ENCODE assay signal across 8 cellular contexts in genomic region chr10:21494221-21495001, GRCh38. TPM values are rescaled to one million over a fixed set of nuclear protein-coding genes. Genes with fewer than 3 reads are reported as not detected.
DNase-seq lines count a peak whose midpoint lies in the region; ATAC-seq and TF ChIP-seq lines count a peak whose summit lies in the region.

No MANE protein-coding gene starts in this region.

- CTCF ChIA-PET in CD8-positive, alpha-beta memory T cell (lab: Charles Lee), result interaction anchor here (1.0 to 2.8 kb wide), 6 partner anchors 32 to 1054 kb away, joined by 3 to 19 read pairs (median 4); partner anchors contain the start of gene SKIDA1

- H3K9me3 ChIP-seq in CD8-positive, alpha-beta memory T cell (ENCODE audit: low read length), result no peaks in the 10 kb centered on the region
- H3K9me3 ChIP-seq in adrenal gland (replicated peaks in 1 of 3), result no peaks in the 10 kb centered on the region
- no peaks in the 10 kb centered on the region for H3K9me3 ChIP-seq in iPS-18a (ENCODE audit: control insufficient read depth, low read depth, low read length)
- H3K9me3 ChIP-seq in skeletal muscle tissue (ENCODE audit: control insufficient read depth in 3 of 3, low read length in 3 of 3), result no peaks in the 10 kb centered on the region

- H3K9ac ChIP-seq in iPS-18a (ENCODE audit: low read length), result peak overlapping the region; percentile 47
- H3K9ac ChIP-seq in skeletal muscle tissue (ENCODE audit: low read depth in 1 of 3, low read length in 3 of 3), result peak overlapping the region; percentile 63 to 74 (median 72)

- peaks cover 17 to 28% (median 25%) of the 10 kb centered on the region in 3 donors for H3K4me1 Mint-ChIP-seq in CD8-positive, alpha-beta memory T cell

- peak overlapping the region; percentile 80 to 92 (median 89) for H3K4me3 Mint-ChIP-seq in CD8-positive, alpha-beta memory T cell

- H3K4me1 ChIP-seq in CD8-positive, alpha-beta memory T cell (ENCODE audit: insufficient read depth, low read length), result peaks cover 21% of the 10 kb centered on the region
- H3K4me1 ChIP-seq in adrenal gland (replicated peaks in 1 of 2) (peaks cover 4 to 6% of the 10 kb centered on the region in 2 donors), iPS-18a (ENCODE audit: control insufficient read depth, low read depth, low read length) (peaks cover 21% of the 10 kb centered on the region), skeletal muscle tissue (ENCODE audit: control insufficient read depth in 3 of 3, insufficient read depth in 3 of 3, low read length in 3 of 3) (peaks cover 16 to 28% (median 19%) of the 10 kb centered on the region in 3 donors)

- H3K36me3 ChIP-seq in CD8-positive, alpha-beta memory T cell (ENCODE audit: insufficient read depth, low read length), result no peaks in the 10 kb centered on the region
- no peaks in the 10 kb centered on the region for H3K36me3 ChIP-seq in adrenal gland (replicated peaks in 1 of 2)
- no peaks in the 10 kb centered on the region for H3K36me3 ChIP-seq in iPS-18a (ENCODE audit: control insufficient read depth, low read depth, low read length)
- H3K36me3 ChIP-seq in skeletal muscle tissue (ENCODE audit: control insufficient read depth in 3 of 3, insufficient read depth in 3 of 3, low read length in 3 of 3), result no peaks in the 10 kb centered on the region

- no peak overlapping the region for H3K27ac ChIP-seq in CD8-positive, alpha-beta memory T cell (ENCODE audit: low read depth, low read length)
- peak overlapping the region in 3 of 5 donors; percentile 64 to 74 (median 73) for H3K27ac ChIP-seq in adrenal gland
- no peak overlapping the region for H3K27ac ChIP-seq in iPS-18a (ENCODE audit: low read length)
- H3K27ac ChIP-seq in skeletal muscle tissue (ENCODE audit: low read depth, low read length), result no peak overlapping the region

- peaks cover 45% of the 10 kb centered on the region for H3K27me3 ChIP-seq in CD8-positive, alpha-beta memory T cell (ENCODE audit: insufficient read depth, low read length, poor library complexity, severe bottlenecking)
- H3K27me3 ChIP-seq in adrenal gland, result no peaks in the 10 kb centered on the region
- peaks cover 22% of the 10 kb centered on the region for H3K27me3 ChIP-seq in iPS-18a (ENCODE audit: control insufficient read depth, insufficient read depth, low read length)
- H3K27me3 ChIP-seq in skeletal muscle tissue (ENCODE audit: control insufficient read depth in 3 of 3, insufficient read depth in 3 of 3, low read length in 3 of 3), result peaks cover 0 to 30% (median 0%) of the 10 kb centered on the region in 3 donors

- peak; percentile 31 for ATAC-seq in HG02759 (IDR thresholded peaks at IDR 0.05; ENCODE audit: unreplicated experiment)

- TF ChIP-seq POLR2A in adrenal gland (IDR thresholded peaks at IDR 0.05), result peak; percentile 12 to 22

- H3K27ac Mint-ChIP-seq in CD8-positive, alpha-beta memory T cell, result peak overlapping the region in 2 of 8 donors; percentile 8 to 51

- no peaks in the 10 kb centered on the region for H3K9me3 Mint-ChIP-seq in CD8-positive, alpha-beta memory T cell

- intact Hi-C loops in adrenal gland (cut with DNase I), result loop anchor here (2.0 to 10.0 kb wide), 4 partner anchors 212 to 460 kb away; no protein-coding TSS in a partner anchor

- peak overlapping the region; percentile 69 for H3K4me3 ChIP-seq in CD8-positive, alpha-beta memory T cell (ENCODE audit: low read length)
- peak overlapping the region in 3 of 4 donors; percentile 57 to 87 (median 60) for H3K4me3 ChIP-seq in adrenal gland
- peak overlapping the region; percentile 73 for H3K4me3 ChIP-seq in iPS-18a (ENCODE audit: low read length)
- H3K4me3 ChIP-seq in skeletal muscle tissue (ENCODE audit: low read length in 3 of 3), result peak overlapping the region; percentile 85 to 92 (median 90)

- 17 to 54% (median 33%) methylated on average over 25 to 66 of the region's 66 CpGs for WGBS in adrenal gland, 4 donors

- peaks cover 45 to 70% of the 10 kb centered on the region in 2 donors for H3K27me3 Mint-ChIP-seq in CD8-positive, alpha-beta memory T cell

- peak in 1 of 5 donors; percentile 9 for DNase-seq in CD8-positive, alpha-beta memory T cell
- DNase-seq in adrenal gland (peak; percentile 37 to 59 (median 50)), NCI-H2196 treated with DMSO at 0.1 percent for 48 hours (lab: John Stamatoyannopoulos, UW; ENCODE audit: unreplicated experiment) (no peak), NCI-H2081 treated with DMSO at 0.1 percent for 48 hours (lab: John Stamatoyannopoulos, UW) (no peak), NCI-H1417 treated with DMSO at 0.1 percent for 48 hours (lab: John Stamatoyannopoulos, UW) (no peak)

- no peaks in the 10 kb centered on the region for H3K36me3 Mint-ChIP-seq in CD8-positive, alpha-beta memory T cell

- POLR2A ChIA-PET in CD8-positive, alpha-beta memory T cell (lab: Charles Lee), result no interaction called here

- TF ChIP-seq CTCF in adrenal gland (IDR thresholded peaks at IDR 0.05), result no peak

RNA-seq across cellular contexts. Expression of gene SKIDA1, which starts 31.1 kb away (rescaled TPM):
- total RNA-seq in CD8-positive, alpha-beta memory T cell, result under 1 TPM; 0.24 to 0.35 TPM
- polyA plus RNA-seq in CD8-positive, alpha-beta memory T cell, result 0.20 TPM
- total RNA-seq in adrenal gland, result 1 to 10 TPM in 7 of 8 donors, under 1 TPM in 1; 0.78 to 3.5 (median 2.6) TPM
- 1 to 10 TPM in 2 of 3 donors, under 1 TPM in 1; 0.64 to 2.3 (median 1.6) TPM for polyA plus RNA-seq in adrenal gland
- total RNA-seq in skeletal muscle tissue, result 2.1 TPM

RNA-seq across cellular contexts. Expression of gene MLLT10, which starts 39.6 kb away (rescaled TPM):
- total RNA-seq in CD8-positive, alpha-beta memory T cell, result 10 to 100 TPM; 35.6 to 37.2 TPM
- polyA plus RNA-seq in CD8-positive, alpha-beta memory T cell, result 7.4 TPM
- 10 to 100 TPM; 16.7 to 48.1 (median 26.8) TPM for total RNA-seq in adrenal gland
- polyA plus RNA-seq in adrenal gland, result 10 to 100 TPM; 15.8 to 30.2 (median 29.3) TPM
- total RNA-seq in skeletal muscle tissue, result 43.3 TPM

Comparison
In these comparisons a context has a peak if more than half of its experiments do, and no peak if none do; other contexts are left out.
1. DNase-seq: peak in adrenal gland (7 of 7); none in NCI-H2196 treated with DMSO at 0.1 percent for 48 hours (single experiment), NCI-H2081 treated with DMSO at 0.1 percent for 48 hours (single experiment) and NCI-H1417 treated with DMSO at 0.1 percent for 48 hours (single experiment).
2. H3K27ac ChIP-seq: peak in adrenal gland (3 of 5); none in CD8-positive, alpha-beta memory T cell (single experiment), iPS-18a (single experiment) and skeletal muscle tissue (single experiment).
3. Peak in every context shown above with its lines, with median percentiles within 50 percentile points of each other: H3K4me3 ChIP-seq.